In genomic region chrX:40960041-40960440, GRCh38 we compare ENCODE assay signal across 30 cellular contexts.
"Had no signal": no experiment of that assay in that cellular context is flagged by ENCODE, and none has a peak within 500 bp of the region (broad histone marks: within the 10 kb centered on the region; RNA-seq: fewer than 3 reads in every experiment).

No MANE protein-coding gene starts in this region.

- H3K9me3 Mint-ChIP-seq: activated naive CD8-positive, alpha-beta T cell treated with anti-CD3 and anti-CD28 coated beads, Interleukin-2, amount 10 ng/mL, durations not matched to agents 7 days and 5 days had no signal

- H3K4me1 ChIP-seq: breast epithelium had no signal

- H3K4me1 Mint-ChIP-seq: activated naive CD8-positive, alpha-beta T cell treated with anti-CD3 and anti-CD28 coated beads, Interleukin-2, amount 10 ng/mL, durations not matched to agents 7 days and 5 days had no signal

- DNase-seq: activated CD4-positive, alpha-beta T cell treated with anti-CD3 and anti-CD28 coated beads for 48 hours; activated CD4-positive, alpha-beta T cell treated with anti-CD3 and anti-CD28 coated beads, Interleukin-2, amount 50 U/mL, for 4 hours; activated CD8-positive, alpha-beta memory T cell treated with anti-CD3 and anti-CD28 coated beads, Interleukin-2, amount 50 U/mL, for 48 hours; activated CD8-positive, alpha-beta T cell treated with anti-CD3 and anti-CD28 coated beads, Interleukin-2, amount 10 ng/mL, durations not matched to agents 7 days and 5 days; activated naive CD4-positive, alpha-beta T cell treated with anti-CD3 and anti-CD28 coated beads, Interleukin-2, amount 50 U/mL, for 16 hours; activated naive CD8-positive, alpha-beta T cell treated with anti-CD3 and anti-CD28 coated beads, Interleukin-2, amount 10 ng/mL, durations not matched to agents 7 days and 5 days; activated T-cell treated with anti-CD3 and anti-CD28 coated beads, Interleukin-2, amount 50 U/mL, for 1 hour; aorta; MG63; MV-4-11; NCI-H1092 treated with DMSO at 0.1 percent for 48 hours; NCI-H1417 treated with DMSO at 0.1 percent for 48 hours; NCI-H1694; NCI-H2029; NCI-H2107; NCI-H2171 treated with DMSO at 0.1 percent for 48 hours; NCI-H510A treated with DMSO at 0.1 percent for 48 hours; NCI-H69; NK-92 treated with Interleukin-12 subunit alpha and Interleukin-12 subunit beta, amount 100 ng/mL, for 24 hours; OCI-M1; RPMI8226; T-cell; T-helper 2 cell; WERI-Rb-1 had no signal

- H3K9me3 ChIP-seq: MG63 had no signal

- ATAC-seq: activated CD4-positive, CD25-positive, alpha-beta regulatory T cell treated with anti-CD3 and anti-CD28 coated beads, Interleukin-2, amount 50 U/mL, for 24 hours; activated CD8-positive, alpha-beta T cell treated with anti-CD3 and anti-CD28 coated beads, Interleukin-2, amount 10 ng/mL, durations not matched to agents 7 days and 5 days; Panc1; Right ventricle myocardium inferior; T-cell had no signal

- H3K9ac ChIP-seq: KMS-11 had no signal

- H3K27me3 ChIP-seq: MG63 had no signal

- H3K27me3 Mint-ChIP-seq: activated naive CD8-positive, alpha-beta T cell treated with anti-CD3 and anti-CD28 coated beads, Interleukin-2, amount 10 ng/mL, durations not matched to agents 7 days and 5 days had no signal

- H3K4me3 Mint-ChIP-seq: activated CD8-positive, alpha-beta T cell treated with anti-CD3 and anti-CD28 coated beads, Interleukin-2, amount 10 ng/mL, durations not matched to agents 7 days and 5 days; activated naive CD8-positive, alpha-beta T cell treated with anti-CD3 and anti-CD28 coated beads, Interleukin-2, amount 10 ng/mL, durations not matched to agents 7 days and 5 days; T-cell had no signal

- H3K36me3 ChIP-seq: breast epithelium, MG63, WERI-Rb-1 had no signal

- H3K4me3 ChIP-seq: breast epithelium, MG63, SK-N-MC had no signal

- H3K36me3 Mint-ChIP-seq: activated naive CD8-positive, alpha-beta T cell treated with anti-CD3 and anti-CD28 coated beads, Interleukin-2, amount 10 ng/mL, durations not matched to agents 7 days and 5 days; T-cell had no signal

- H3K27ac Mint-ChIP-seq: activated CD8-positive, alpha-beta T cell treated with anti-CD3 and anti-CD28 coated beads, Interleukin-2, amount 10 ng/mL, durations not matched to agents 7 days and 5 days; activated naive CD8-positive, alpha-beta T cell treated with anti-CD3 and anti-CD28 coated beads, Interleukin-2, amount 10 ng/mL, durations not matched to agents 7 days and 5 days; T-cell had no signal
